In the genomic region with DNA sequence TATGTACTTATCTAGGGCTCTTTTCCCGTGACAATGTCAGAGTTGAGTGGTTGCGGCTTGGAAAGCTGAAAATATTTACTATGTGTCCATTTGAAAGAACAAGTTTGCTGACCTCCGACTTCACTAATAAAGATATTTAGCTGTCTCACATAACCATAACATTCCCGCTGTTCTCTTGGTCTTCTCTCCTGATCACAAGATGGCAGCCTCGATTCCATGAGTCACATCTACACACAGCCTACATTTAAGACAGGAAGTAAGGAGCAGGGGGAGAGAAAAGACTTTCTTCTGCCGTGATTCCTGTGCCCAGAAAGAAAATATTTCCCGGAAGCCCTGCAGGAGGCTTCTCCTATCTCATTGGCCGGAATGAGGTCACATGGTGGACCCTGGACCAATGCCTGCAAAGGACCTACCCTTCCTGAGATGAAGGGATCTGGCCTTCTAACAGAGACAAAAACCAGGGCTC, we compare ENCODE assay signal across 2 cellular contexts.
TF ChIP-seq lines count a peak whose summit lies in the region.

No MANE protein-coding gene starts in this region.

TF ChIP-seq in IMR-90, 13 proteins besides CTCF, POLR2A, EP300 and RAD21:
- no peak for TF ChIP-seq MAFK (IDR thresholded peaks at IDR 0.05; ENCODE audit: low read depth, low read length)
- no peak for TF ChIP-seq FOS (IDR thresholded peaks at IDR 0.05; ENCODE audit: low read depth, low read length)
- TF ChIP-seq MXI1 (IDR thresholded peaks at IDR 0.05; ENCODE audit: borderline replicate concordance, low read depth, low read length), result no peak
- TF ChIP-seq USF2 (IDR thresholded peaks at IDR 0.05; ENCODE audit: low read depth, low read length), result peak; percentile 88
- TF ChIP-seq SMC3 (IDR thresholded peaks at IDR 0.05; ENCODE audit: low read depth, low read length), result no peak

TF ChIP-seq in GM12878, 131 proteins besides CTCF, POLR2A, EP300 and RAD21:
- TF ChIP-seq, protein P1, sequence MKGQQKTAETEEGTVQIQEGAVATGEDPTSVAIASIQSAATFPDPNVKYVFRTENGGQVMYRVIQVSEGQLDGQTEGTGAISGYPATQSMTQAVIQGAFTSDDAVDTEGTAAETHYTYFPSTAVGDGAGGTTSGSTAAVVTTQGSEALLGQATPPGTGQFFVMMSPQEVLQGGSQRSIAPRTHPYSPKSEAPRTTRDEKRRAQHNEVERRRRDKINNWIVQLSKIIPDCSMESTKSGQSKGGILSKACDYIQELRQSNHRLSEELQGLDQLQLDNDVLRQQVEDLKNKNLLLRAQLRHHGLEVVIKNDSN (IDR thresholded peaks at IDR 0.05; ENCODE audit: borderline replicate concordance, extremely low read length, insufficient read depth, low read depth, low read length), result peak; percentile 54
- no peak for TF ChIP-seq POLR2AphosphoS5 (IDR thresholded peaks at IDR 0.05; ENCODE audit: low read length)
